In genomic region chr13:62473190-62473943, GRCh38 we compare ENCODE assay signal across 23 cellular contexts.
"Had no signal": no experiment of that assay in that cellular context is flagged by ENCODE, and none has a peak within 500 bp of the region (broad histone marks: within the 10 kb centered on the region; RNA-seq: fewer than 3 reads in every experiment).

No MANE protein-coding gene starts in this region.

- ATAC-seq: esophagus mucosa; heart right ventricle; lower lobe of right lung; natural killer cell treated with Interleukin-12 subunit alpha and Interleukin-12 subunit beta and Interleukin-15 and Interleukin-18, amount 100 ng/mL, for 72 hours; psoas muscle; sciatic nerve; stimulated activated memory B cell treated with anti-CD40 and anti-IgM and Interleukin-4, amounts not matched to agents 10 μg/mL and 1 μg/mL and 100 μg/mL, for 72 hours had no signal

- H3K36me3 Mint-ChIP-seq: memory B cell; stimulated activated memory B cell treated with anti-CD40 and anti-IgM and Interleukin-4, amounts not matched to agents 10 μg/mL and 1 μg/mL and 100 μg/mL, for 72 hours had no signal

- H3K27ac Mint-ChIP-seq: memory B cell; natural killer cell treated with Interleukin-12 subunit alpha and Interleukin-12 subunit beta and Interleukin-15 and Interleukin-18, amount 100 ng/mL, for 72 hours; stimulated activated memory B cell treated with anti-CD40 and anti-IgM and Interleukin-4, amounts not matched to agents 10 μg/mL and 1 μg/mL and 100 μg/mL, for 72 hours; stimulated activated naive CD8-positive, alpha-beta T cell treated with anti-CD3 and anti-CD28 coated beads, Interleukin-15, Interleukin-2, amounts not matched to agents 100 ng/mL and 50 ng/mL, for 24 hours had no signal

- H3K9me3 ChIP-seq: lower lobe of right lung, psoas muscle, thoracic aorta had no signal

- H3K9ac ChIP-seq: parathyroid adenoma had no signal

- H2AFZ ChIP-seq: parathyroid adenoma had no signal

- H3K4me3 Mint-ChIP-seq: memory B cell; natural killer cell treated with Interleukin-12 subunit alpha and Interleukin-12 subunit beta and Interleukin-15 and Interleukin-18, amount 100 ng/mL, for 72 hours; stimulated activated memory B cell treated with anti-CD40 and anti-IgM and Interleukin-4, amounts not matched to agents 10 μg/mL and 1 μg/mL and 100 μg/mL, for 72 hours; stimulated activated naive CD8-positive, alpha-beta T cell treated with anti-CD3 and anti-CD28 coated beads, Interleukin-15, Interleukin-2, amounts not matched to agents 100 ng/mL and 50 ng/mL, for 24 hours had no signal

- H3K4me1 ChIP-seq: heart right ventricle, left ventricle myocardium inferior, lower lobe of right lung, parathyroid adenoma, psoas muscle, spleen had no signal

- H3K4me3 ChIP-seq: coronary artery, heart right ventricle, left ventricle myocardium inferior, lower lobe of right lung, psoas muscle, spleen, thoracic aorta had no signal

- H3K27me3 Mint-ChIP-seq: memory B cell; natural killer cell treated with Interleukin-12 subunit alpha and Interleukin-12 subunit beta and Interleukin-15 and Interleukin-18, amount 100 ng/mL, for 72 hours; stimulated activated memory B cell treated with anti-CD40 and anti-IgM and Interleukin-4, amounts not matched to agents 10 μg/mL and 1 μg/mL and 100 μg/mL, for 72 hours; stimulated activated naive CD8-positive, alpha-beta T cell treated with anti-CD3 and anti-CD28 coated beads, Interleukin-15, Interleukin-2, amounts not matched to agents 100 ng/mL and 50 ng/mL, for 24 hours had no signal

- H3K27me3 ChIP-seq: heart right ventricle, spleen had no signal

- DNase-seq: central memory CD4-positive, alpha-beta T cell; effector CD4-positive, alpha-beta T cell; heart right ventricle; hypothalamus; left ventricle myocardium inferior; lower lobe of right lung; midbrain; psoas muscle; retina; spleen; stimulated activated CD4-positive, alpha-beta T cell treated with anti-CD3 and anti-CD28 coated beads, Interleukin-15, amount 100 ng/mL, for 24 hours; stimulated activated CD4-positive, alpha-beta T cell treated with anti-CD3 and anti-CD28 coated beads, Interleukin-1b, Interleukin-23, amount 100 ng/mL, for 48 hours; stimulated activated CD4-positive, alpha-beta T cell treated with anti-CD3 and anti-CD28 coated beads, Interleukin-4, amount 100 ng/mL, for 24 hours; trophoblast cell had no signal

- H3K4me1 Mint-ChIP-seq: memory B cell; stimulated activated memory B cell treated with anti-CD40 and anti-IgM and Interleukin-4, amounts not matched to agents 10 μg/mL and 1 μg/mL and 100 μg/mL, for 72 hours had no signal

- H3K27ac ChIP-seq: coronary artery, heart right ventricle, left ventricle myocardium inferior, lower lobe of right lung, parathyroid adenoma, psoas muscle, spleen, thoracic aorta had no signal

- H3K36me3 ChIP-seq: heart right ventricle, left ventricle myocardium inferior, lower lobe of right lung, spleen, thoracic aorta had no signal
